In the genomic region with DNA sequence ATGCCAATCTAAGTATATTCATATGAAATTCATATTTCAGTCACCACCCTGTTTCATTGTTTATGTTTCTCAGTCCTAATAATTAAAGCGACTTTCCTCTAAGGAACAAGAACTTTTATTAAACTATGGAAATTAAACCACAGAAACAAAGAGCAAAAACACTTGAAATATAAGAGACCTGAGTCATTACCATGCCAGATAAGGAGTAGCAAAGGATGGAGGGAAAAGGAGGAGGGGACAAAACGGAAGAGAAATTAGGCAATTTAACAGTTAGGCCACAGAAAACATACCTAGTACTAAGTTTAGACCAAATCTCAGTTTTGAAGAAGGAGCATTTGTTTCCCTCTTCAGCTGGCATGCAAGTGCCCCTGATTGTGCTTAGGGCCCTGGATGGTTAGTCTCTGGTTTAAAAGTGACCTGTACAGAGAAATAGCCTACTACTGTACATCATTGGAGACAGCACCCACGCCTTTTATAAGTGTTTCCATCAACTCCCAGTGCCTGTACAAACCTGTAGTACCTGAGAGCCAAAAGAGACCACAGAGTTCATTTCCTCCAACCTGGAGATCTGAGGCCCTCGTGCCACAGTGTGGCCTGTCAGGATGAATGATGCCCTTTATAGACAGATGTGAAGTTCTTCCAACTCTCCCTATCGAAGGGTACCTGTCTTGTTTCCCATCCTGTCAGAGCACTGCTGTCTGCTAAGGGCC, we compare ENCODE assay signal across 10 cellular contexts.
DNase-seq lines count a peak whose midpoint lies in the region; TF ChIP-seq lines count a peak whose summit lies in the region.
"Had no signal": no experiment of that assay in that cellular context is flagged by ENCODE, and none has a peak within 500 bp of the region (broad histone marks: within the 10 kb centered on the region; RNA-seq: fewer than 3 reads in every experiment).

No MANE protein-coding gene starts in this region.

- no peaks in the 10 kb centered on the region for H3K36me3 Mint-ChIP-seq in immature natural killer cell

- H3K4me1 ChIP-seq in adipocyte (ENCODE audit: control insufficient read depth, insufficient read depth, low read length): peaks cover 37% of the 10 kb centered on the region
- peaks cover 27 to 32% of the 10 kb centered on the region in 2 donors for H3K4me1 ChIP-seq in muscle layer of duodenum (ENCODE audit: control insufficient read depth in 1 of 2, insufficient read depth in 2 of 2, low read length in 2 of 2)
- H3K4me1 ChIP-seq in A673 (ENCODE audit: insufficient read depth, low read length, poor library complexity, severe bottlenecking): peaks cover 8% of the 10 kb centered on the region

- H3K27me3 ChIP-seq in adipocyte (replicated peaks; ENCODE audit: control insufficient read depth, insufficient read depth, low read length) (no peaks in the 10 kb centered on the region), muscle layer of duodenum (ENCODE audit: low read depth, low read length) (no peaks in the 10 kb centered on the region), A673 (replicated peaks; ENCODE audit: insufficient read depth, low read depth, low read length, poor library complexity) (no peaks in the 10 kb centered on the region)

- H3K4me3 Mint-ChIP-seq in immature natural killer cell: no peak overlapping the region

- CTCF ChIA-PET in A673 (lab: Charles Lee): no interaction called here

- peak overlapping the region in 1 of 6 donors; percentile 7 for H3K27ac Mint-ChIP-seq in immature natural killer cell

- H3K9ac ChIP-seq in adipocyte (ENCODE audit: low read length): no peak overlapping the region

- intact Hi-C loops in A673 (cut with micrococcal nuclease; ENCODE audit: unreplicated experiment): no loop called here

- no peaks in the 10 kb centered on the region for H3K27me3 Mint-ChIP-seq in immature natural killer cell (ENCODE audit: low read depth in 3 of 3)

- peaks cover 14 to 21% of the 10 kb centered on the region in 2 donors for H3K4me1 Mint-ChIP-seq in immature natural killer cell

- no peaks in the 10 kb centered on the region for H3K9me3 ChIP-seq in adipocyte (ENCODE audit: control insufficient read depth, low read length)
- no peaks in the 10 kb centered on the region for H3K9me3 ChIP-seq in muscle layer of duodenum (ENCODE audit: control insufficient read depth in 1 of 2, low read length in 2 of 2)
- no peaks in the 10 kb centered on the region for H3K9me3 ChIP-seq in A673 (ENCODE audit: low read depth, low read length, poor library complexity, severe bottlenecking)
- H3K9me3 ChIP-seq: mucosa of descending colon had no signal

- no peak for TF ChIP-seq CTCF in A673 (conservative IDR thresholded peaks at IDR 0.05; ENCODE audit: low read depth, low read length)

- POLR2A ChIA-PET in A673 (lab: Charles Lee; ENCODE audit: low non-redundant PET): no interaction called here

- DNase-seq in Daoy (ENCODE audit: low read depth): peak; percentile 60
- DNase-seq in HS-5 (ENCODE audit: low read depth): peak; percentile 66
- DNase-seq in adipocyte (ENCODE audit: low read depth): peak; percentile 74
- DNase-seq in A673 (ENCODE audit: low spot score): no peak
- DNase-seq in SHP77 treated with DMSO at 0.1 percent for 48 hours (lab: John Stamatoyannopoulos, UW): no peak
- DNase-seq in immature natural killer cell: no peak
- DNase-seq in stimulated activated CD4-positive, alpha-beta T cell treated with anti-CD3 and anti-CD28 coated beads, Interleukin-4, amount 100 ng/mL, for 1 hour: no peak
- DNase-seq: cortex of kidney, mucosa of descending colon had no signal

- BruUV-seq in A673 (replicated peaks; lab: Mats Ljungman, UMichigan): no TSS peak

- H3K36me3 ChIP-seq in adipocyte (ENCODE audit: control insufficient read depth, insufficient read depth, low read length, severe bottlenecking): no peaks in the 10 kb centered on the region
- H3K36me3 ChIP-seq in muscle layer of duodenum (ENCODE audit: control insufficient read depth in 1 of 2, insufficient read depth in 2 of 2, low read length in 2 of 2): no peaks in the 10 kb centered on the region
- H3K36me3 ChIP-seq in A673 (ENCODE audit: insufficient read depth, low read length, poor library complexity, severe bottlenecking): no peaks in the 10 kb centered on the region

- H3K4me3 ChIP-seq in adipocyte (ENCODE audit: low read length): no peak overlapping the region
- H3K4me3 ChIP-seq in muscle layer of duodenum (ENCODE audit: low read depth in 1 of 2, low read length in 2 of 2): no peak overlapping the region
- no peak overlapping the region for H3K4me3 ChIP-seq in A673 (ENCODE audit: low read depth, low read length, poor library complexity, severe bottlenecking)
- H3K4me3 ChIP-seq: mucosa of descending colon had no signal

- no peaks in the 10 kb centered on the region for H3K9me3 Mint-ChIP-seq in immature natural killer cell

- H3K27ac ChIP-seq in muscle layer of duodenum (ENCODE audit: low read length): peak overlapping the region; percentile 25
- no peak overlapping the region for H3K27ac ChIP-seq in A673 (ENCODE audit: low read depth, low read length, poor library complexity, severe bottlenecking)

Comparison
In these comparisons a context has a peak if more than half of its experiments do, and no peak if none do; other contexts are left out.
1. DNase-seq: peak in Daoy (single experiment), HS-5 (single experiment) and adipocyte (single experiment); none in A673 (single experiment), SHP77 treated with DMSO at 0.1 percent for 48 hours (single experiment), immature natural killer cell (0 of 3) and stimulated activated CD4-positive, alpha-beta T cell treated with anti-CD3 and anti-CD28 coated beads, Interleukin-4, amount 100 ng/mL, for 1 hour (single experiment).